Comparison of ENCODE assay signal across 19 cellular contexts in the genomic region with DNA sequence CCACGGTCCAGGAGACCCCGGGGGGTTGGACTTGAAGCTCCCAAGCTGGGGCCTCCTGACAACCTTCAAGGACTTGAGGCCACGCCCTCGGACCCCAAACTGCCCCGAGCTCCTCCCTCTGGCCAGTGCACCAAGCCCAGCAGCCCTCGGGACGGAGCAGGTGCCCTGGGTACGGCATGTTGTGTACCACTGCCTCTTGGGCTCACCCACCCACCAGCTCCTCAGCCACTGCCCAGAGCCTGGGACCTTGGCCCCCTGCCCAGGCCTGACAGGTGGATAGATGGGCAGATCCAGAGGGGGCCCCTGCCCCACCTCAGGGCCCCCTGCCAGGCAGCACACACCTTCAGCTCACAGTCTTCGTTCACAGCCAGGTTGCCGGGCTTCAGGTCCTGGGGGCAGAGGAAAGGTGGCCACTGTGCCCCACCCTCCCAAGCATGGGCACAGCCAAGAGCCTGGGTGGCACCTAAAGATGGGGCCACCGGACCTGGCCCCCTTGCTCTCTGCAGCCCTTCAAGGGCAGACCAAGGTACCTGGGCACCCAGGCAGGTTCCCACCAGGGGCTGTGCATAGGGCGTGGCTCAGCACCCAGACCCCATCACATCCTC.
"Had no signal": no experiment of that assay in that cellular context is flagged by ENCODE, and none has a peak within 500 bp of the region (broad histone marks: within the 10 kb centered on the region; RNA-seq: fewer than 3 reads in every experiment).

No MANE protein-coding gene starts in this region.

- H3K4me3 ChIP-seq: MG63, PC-9, Peyer's patch, SJCRH30 had no signal

- H3K27me3 ChIP-seq: MG63, SJCRH30 had no signal

- H3K4me1 ChIP-seq: SJCRH30 had no signal

- H3K27ac ChIP-seq: PC-9, Peyer's patch, SJCRH30 had no signal

- H3K9me3 ChIP-seq: MG63, Peyer's patch, SJCRH30 had no signal

- H3K4me2 ChIP-seq: PC-9 had no signal

- H3K36me3 ChIP-seq: Peyer's patch had no signal

- ATAC-seq: Right ventricle myocardium inferior, SK-N-SH treated with all-trans-retinoic acid at 6 μM for 48 hours had no signal

- DNase-seq: Karpas-422; KG1; MG63; NCI-H1092 treated with DMSO at 0.1 percent for 48 hours; NCI-H1436; NCI-H187; NCI-H2029 treated with DMSO at 0.1 percent for 48 hours; NCI-H2227 treated with DMSO at 0.1 percent for 48 hours; NCI-H524; NCI-H526 treated with DMSO at 0.1 percent for 48 hours; NCI-H748 treated with DMSO at 0.1 percent for 48 hours; NK-92 treated with Interleukin-12 subunit alpha and Interleukin-12 subunit beta, amount 100 ng/mL, for 24 hours; PC-9; Peyer's patch; SHP77 treated with DMSO at 0.1 percent for 48 hours; SJCRH30; T-helper 1 cell had no signal

- H2AFZ ChIP-seq: PC-9 had no signal
